ENCODE assay signal across 10 cellular contexts in the genomic region with DNA sequence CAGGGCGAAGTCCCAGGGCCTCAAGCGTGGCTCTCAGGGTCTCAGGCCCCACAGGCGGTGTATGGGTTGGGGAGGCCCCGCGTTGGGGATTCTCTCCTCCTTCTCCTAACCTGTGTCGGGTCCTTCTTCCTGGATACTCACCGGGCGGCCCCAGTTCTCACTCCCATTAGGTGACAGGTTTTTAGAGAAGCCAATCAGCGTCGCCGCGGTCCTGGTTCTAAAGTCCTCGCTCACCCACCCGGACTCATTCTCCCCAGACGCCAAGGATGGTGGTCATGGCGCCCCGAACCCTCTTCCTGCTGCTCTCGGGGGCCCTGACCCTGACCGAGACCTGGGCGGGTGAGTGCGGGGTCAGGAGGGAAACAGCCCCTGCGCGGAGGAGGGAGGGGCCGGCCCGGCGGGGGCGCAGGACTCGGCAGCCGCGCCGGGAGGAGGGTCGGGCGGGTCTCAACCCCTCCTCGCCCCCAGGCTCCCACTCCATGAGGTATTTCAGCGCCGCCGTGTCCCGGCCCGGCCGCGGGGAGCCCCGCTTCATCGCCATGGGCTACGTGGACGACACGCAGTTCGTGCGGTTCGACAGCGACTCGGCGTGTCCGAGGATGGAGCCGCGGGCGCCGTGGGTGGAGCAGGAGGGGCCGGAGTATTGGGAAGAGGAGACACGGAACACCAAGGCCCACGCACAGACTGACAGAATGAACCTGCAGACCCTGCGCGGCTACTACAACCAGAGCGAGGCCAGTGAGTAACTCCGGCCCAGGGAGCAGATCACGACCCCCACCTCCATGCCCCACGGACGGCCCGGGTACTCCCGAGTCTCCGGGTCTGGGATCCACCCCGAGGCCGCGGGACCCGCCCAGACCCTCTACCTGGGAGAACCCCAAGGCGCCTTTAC. TPM values are rescaled to one million over a fixed set of nuclear protein-coding genes. Genes with fewer than 3 reads are reported as not detected.
A peak's percentile ranks its signal among the peaks of the same experiment; 100 is the strongest.
DNase-seq lines count a peak whose midpoint lies in the region; ATAC-seq and TF ChIP-seq lines count a peak whose summit lies in the region.
"Had no signal": no experiment of that assay in that cellular context is flagged by ENCODE, and none has a peak within 500 bp of the region (broad histone marks: within the 10 kb centered on the region; RNA-seq: fewer than 3 reads in every experiment).

A gene (plus strand): TSS at position 247 of the 892 bp plus-strand sequence. CDS start 20 bp downstream, at position 267.

- intact Hi-C loops in aorta (cut with DNase I): no loop called here

- H3K4me3 Mint-ChIP-seq in naive B cell: peak within 1 kb of the TSS; percentile 65 to 87 (median 75)

- TF ChIP-seq CTCF in epithelial cell of esophagus (IDR thresholded peaks at IDR 0.05; ENCODE audit: insufficient read depth, low read depth, low read length, missing control alignments): no peak

- H3K9me3 ChIP-seq in aorta (ENCODE audit: control insufficient read depth, low read length): no peaks in the 10 kb centered on the region
- H3K9me3 ChIP-seq: SJSA1 had no signal

- H3K4me3 ChIP-seq in epithelial cell of esophagus (ENCODE audit: low read length) (peak within 1 kb of the TSS; percentile 19), aorta (ENCODE audit: low read length in 2 of 2) (no peak within 1 kb of the TSS)
- H3K4me3 ChIP-seq: SJSA1 had no signal

- no peaks in the 10 kb centered on the region for H3K4me1 ChIP-seq in aorta (ENCODE audit: control insufficient read depth in 1 of 2, insufficient read depth in 2 of 2, low read length in 2 of 2)
- H3K4me1 ChIP-seq: SJSA1 had no signal

- H3K27ac ChIP-seq in aorta (ENCODE audit: low read depth in 1 of 2, low read length in 2 of 2): no peak within 1 kb of the TSS
- H3K27ac ChIP-seq: SJSA1 had no signal

- H3K4me1 Mint-ChIP-seq in naive B cell: peaks cover 0 to 12% (median 10%) of the 10 kb centered on the region in 3 donors

- peak within 1 kb of the TSS in 1 of 6 donors; percentile 69 for H3K27ac Mint-ChIP-seq in naive B cell

- no peaks in the 10 kb centered on the region for H3K27me3 ChIP-seq in aorta (ENCODE audit: control insufficient read depth in 1 of 2, insufficient read depth in 2 of 2, low read length in 1 of 2)

- 6 to 10% methylated on average over 64 to 75 of the region's 75 CpGs for WGBS in aorta, 2 donors

- DNase-seq in stimulated activated CD4-positive, alpha-beta T cell treated with anti-CD3 and anti-CD28 coated beads, Interleukin-15, amount 100 ng/mL, for 24 hours: peak; percentile 16
- no peak for DNase-seq in stimulated activated CD4-positive, alpha-beta T cell treated with anti-CD3 and anti-CD28 coated beads, Interleukin-2, amount 100 ng/mL, for 48 hours
- DNase-seq in epithelial cell of esophagus (ENCODE audit: low read depth): no peak
- no peak for DNase-seq in naive B cell
- DNase-seq in aorta: no peak
- DNase-seq in NCI-H1092 (lab: John Stamatoyannopoulos, UW): no peak
- no peak for DNase-seq in DMS53 (lab: John Stamatoyannopoulos, UW)
- DNase-seq in amniotic stem cell (lab: John Stamatoyannopoulos, UW): no peak

- peaks cover 0 to 11% (median 6%) of the 10 kb centered on the region in 7 donors for H3K9me3 Mint-ChIP-seq in naive B cell

- H3K36me3 ChIP-seq in aorta (ENCODE audit: control insufficient read depth in 1 of 2, insufficient read depth in 2 of 2, low read length in 1 of 2): no peaks in the 10 kb centered on the region
- H3K36me3 ChIP-seq: SJSA1 had no signal

- peak; percentile 24 to 37 for ATAC-seq in naive B cell (ENCODE audit: low read depth in 2 of 2)
- ATAC-seq in aorta (ENCODE audit: low FRiP score): peak; percentile 22

- no peaks in the 10 kb centered on the region for H3K36me3 Mint-ChIP-seq in naive B cell

- peaks cover 69 to 93% (median 79%) of the 10 kb centered on the region in 3 donors for H3K27me3 Mint-ChIP-seq in naive B cell

RNA-seq across cellular contexts. Expression of the gene that starts here (rescaled TPM):
- 1 to 10 TPM in 5 of 6 donors, under 1 TPM in 1; 0.23 to 5.5 (median 1.4) TPM for polyA plus RNA-seq in naive B cell (ENCODE audit: low read depth in 6 of 6)
- 1 to 10 TPM in 1 of 2 donors, under 1 TPM in 1; 0.29 to 1.3 TPM for total RNA-seq in aorta
- polyA plus RNA-seq in aorta: under 1 TPM in 1 of 2 donors, not detected in 1; 0.88 TPM
- total RNA-seq: SJSA1, subcutaneous adipose tissue had no signal
